ENCODE assay signal across 1 cellular context in the genomic region with DNA sequence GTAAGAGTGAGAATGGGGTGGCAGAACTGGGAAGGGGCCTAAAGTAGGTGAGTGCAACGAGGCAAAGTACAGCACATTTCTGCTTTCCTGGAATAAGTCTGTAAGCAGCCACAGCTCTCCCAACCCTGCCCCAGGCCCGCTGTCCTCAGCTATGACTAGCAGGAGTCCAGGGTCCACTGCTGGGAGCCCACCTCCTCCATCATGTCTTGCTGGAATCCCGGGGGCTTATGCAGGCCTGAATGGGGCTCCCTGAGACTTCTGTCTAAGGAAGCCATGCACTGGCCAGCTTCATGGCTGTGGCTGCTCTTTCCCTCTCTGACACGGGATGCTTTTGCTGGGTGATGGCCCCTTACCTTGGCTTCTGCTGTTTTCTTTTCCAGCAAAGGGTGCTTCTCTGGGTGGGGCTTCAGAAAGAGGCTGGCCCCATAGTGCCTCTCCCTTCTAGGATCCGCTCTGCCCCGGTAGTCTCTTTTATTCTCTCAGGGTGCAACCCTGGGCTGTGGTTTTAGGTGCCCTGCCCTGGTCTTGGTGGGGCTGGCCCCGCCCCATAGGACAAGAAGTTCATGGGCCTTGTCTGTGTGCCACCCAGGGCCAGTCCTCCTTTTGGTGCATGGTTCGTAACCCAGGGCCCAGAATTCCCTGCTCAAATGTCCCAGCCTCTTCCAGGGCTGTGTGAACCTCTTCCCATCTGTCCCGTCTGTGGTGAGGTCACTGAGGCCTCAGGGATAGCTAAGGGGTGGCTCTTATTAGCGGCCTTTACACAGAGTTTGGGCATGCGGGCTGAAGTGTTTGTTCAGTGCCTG.
A peak's percentile ranks its signal among the peaks of the same experiment; 100 is the strongest.
TF ChIP-seq lines count a peak whose summit lies in the region.

No MANE protein-coding gene starts in this region.

TF ChIP-seq in HepG2, 621 proteins besides CTCF, POLR2A, EP300 and RAD21 (continued from another document and continues in another):
- TF ChIP-seq, protein P1, sequence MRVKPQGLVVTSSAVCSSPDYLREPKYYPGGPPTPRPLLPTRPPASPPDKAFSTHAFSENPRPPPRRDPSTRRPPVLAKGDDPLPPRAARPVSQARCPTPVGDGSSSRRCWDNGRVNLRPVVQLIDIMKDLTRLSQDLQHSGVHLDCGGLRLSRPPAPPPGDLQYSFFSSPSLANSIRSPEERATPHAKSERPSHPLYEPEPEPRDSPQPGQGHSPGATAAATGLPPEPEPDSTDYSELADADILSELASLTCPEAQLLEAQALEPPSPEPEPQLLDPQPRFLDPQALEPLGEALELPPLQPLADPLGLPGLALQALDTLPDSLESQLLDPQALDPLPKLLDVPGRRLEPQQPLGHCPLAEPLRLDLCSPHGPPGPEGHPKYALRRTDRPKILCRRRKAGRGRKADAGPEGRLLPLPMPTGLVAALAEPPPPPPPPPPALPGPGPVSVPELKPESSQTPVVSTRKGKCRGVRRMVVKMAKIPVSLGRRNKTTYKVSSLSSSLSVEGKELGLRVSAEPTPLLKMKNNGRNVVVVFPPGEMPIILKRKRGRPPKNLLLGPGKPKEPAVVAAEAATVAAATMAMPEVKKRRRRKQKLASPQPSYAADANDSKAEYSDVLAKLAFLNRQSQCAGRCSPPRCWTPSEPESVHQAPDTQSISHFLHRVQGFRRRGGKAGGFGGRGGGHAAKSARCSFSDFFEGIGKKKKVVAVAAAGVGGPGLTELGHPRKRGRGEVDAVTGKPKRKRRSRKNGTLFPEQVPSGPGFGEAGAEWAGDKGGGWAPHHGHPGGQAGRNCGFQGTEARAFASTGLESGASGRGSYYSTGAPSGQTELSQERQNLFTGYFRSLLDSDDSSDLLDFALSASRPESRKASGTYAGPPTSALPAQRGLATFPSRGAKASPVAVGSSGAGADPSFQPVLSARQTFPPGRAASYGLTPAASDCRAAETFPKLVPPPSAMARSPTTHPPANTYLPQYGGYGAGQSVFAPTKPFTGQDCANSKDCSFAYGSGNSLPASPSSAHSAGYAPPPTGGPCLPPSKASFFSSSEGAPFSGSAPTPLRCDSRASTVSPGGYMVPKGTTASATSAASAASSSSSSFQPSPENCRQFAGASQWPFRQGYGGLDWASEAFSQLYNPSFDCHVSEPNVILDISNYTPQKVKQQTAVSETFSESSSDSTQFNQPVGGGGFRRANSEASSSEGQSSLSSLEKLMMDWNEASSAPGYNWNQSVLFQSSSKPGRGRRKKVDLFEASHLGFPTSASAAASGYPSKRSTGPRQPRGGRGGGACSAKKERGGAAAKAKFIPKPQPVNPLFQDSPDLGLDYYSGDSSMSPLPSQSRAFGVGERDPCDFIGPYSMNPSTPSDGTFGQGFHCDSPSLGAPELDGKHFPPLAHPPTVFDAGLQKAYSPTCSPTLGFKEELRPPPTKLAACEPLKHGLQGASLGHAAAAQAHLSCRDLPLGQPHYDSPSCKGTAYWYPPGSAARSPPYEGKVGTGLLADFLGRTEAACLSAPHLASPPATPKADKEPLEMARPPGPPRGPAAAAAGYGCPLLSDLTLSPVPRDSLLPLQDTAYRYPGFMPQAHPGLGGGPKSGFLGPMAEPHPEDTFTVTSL (CRISPR knock-in tag; IDR thresholded peaks at IDR 0.05; ENCODE audit: borderline replicate concordance) = peak; percentile 35; the same call in 1 of the 2 replicates
- no peak for TF ChIP-seq POLR2AphosphoS2 (IDR thresholded peaks at IDR 0.05; ENCODE audit: low read depth, low read length)
- TF ChIP-seq ZFP37 (CRISPR knock-in tag; IDR thresholded peaks at IDR 0.05; ENCODE audit: borderline replicate concordance) = 0 out of 2 replicates have a peak, but pooled peaks have one; percentile 15
- TF ChIP-seq ATF1 (CRISPR knock-in tag; IDR thresholded peaks at IDR 0.05) = 0 out of 2 replicates have a peak, but pooled peaks have one; percentile 17
- TF ChIP-seq ZNF24 (IDR thresholded peaks at IDR 0.05) = no peak
- TF ChIP-seq ZNF615 (CRISPR knock-in tag; IDR thresholded peaks at IDR 0.05; ENCODE audit: borderline replicate concordance) = no peak
- TF ChIP-seq, protein P2, sequence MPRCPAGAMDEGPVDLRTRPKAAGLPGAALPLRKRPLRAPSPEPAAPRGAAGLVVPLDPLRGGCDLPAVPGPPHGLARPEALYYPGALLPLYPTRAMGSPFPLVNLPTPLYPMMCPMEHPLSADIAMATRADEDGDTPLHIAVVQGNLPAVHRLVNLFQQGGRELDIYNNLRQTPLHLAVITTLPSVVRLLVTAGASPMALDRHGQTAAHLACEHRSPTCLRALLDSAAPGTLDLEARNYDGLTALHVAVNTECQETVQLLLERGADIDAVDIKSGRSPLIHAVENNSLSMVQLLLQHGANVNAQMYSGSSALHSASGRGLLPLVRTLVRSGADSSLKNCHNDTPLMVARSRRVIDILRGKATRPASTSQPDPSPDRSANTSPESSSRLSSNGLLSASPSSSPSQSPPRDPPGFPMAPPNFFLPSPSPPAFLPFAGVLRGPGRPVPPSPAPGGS (CRISPR knock-in tag; IDR thresholded peaks at IDR 0.05) = 0 out of 2 replicates have a peak, but pooled peaks have one; percentile 54
- TF ChIP-seq, protein P3, sequence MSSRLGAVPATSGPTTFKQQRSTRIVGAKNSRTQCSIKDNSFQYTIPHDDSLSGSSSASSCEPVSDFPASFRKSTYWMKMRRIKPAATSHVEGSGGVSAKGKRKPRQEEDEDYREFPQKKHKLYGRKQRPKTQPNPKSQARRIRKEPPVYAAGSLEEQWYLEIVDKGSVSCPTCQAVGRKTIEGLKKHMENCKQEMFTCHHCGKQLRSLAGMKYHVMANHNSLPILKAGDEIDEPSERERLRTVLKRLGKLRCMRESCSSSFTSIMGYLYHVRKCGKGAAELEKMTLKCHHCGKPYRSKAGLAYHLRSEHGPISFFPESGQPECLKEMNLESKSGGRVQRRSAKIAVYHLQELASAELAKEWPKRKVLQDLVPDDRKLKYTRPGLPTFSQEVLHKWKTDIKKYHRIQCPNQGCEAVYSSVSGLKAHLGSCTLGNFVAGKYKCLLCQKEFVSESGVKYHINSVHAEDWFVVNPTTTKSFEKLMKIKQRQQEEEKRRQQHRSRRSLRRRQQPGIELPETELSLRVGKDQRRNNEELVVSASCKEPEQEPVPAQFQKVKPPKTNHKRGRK (CRISPR knock-in tag; IDR thresholded peaks at IDR 0.05) = peak; percentile 30; the same call in 1 of the 2 replicates
- TF ChIP-seq DPF2 (CRISPR knock-in tag; IDR thresholded peaks at IDR 0.05; ENCODE audit: borderline replicate concordance, low read depth) = no peak
- TF ChIP-seq RXRB (CRISPR knock-in tag; IDR thresholded peaks at IDR 0.05; ENCODE audit: borderline replicate concordance) = no peak; the same call in 1 of the 2 replicates
- 0 out of 2 replicates have a peak, but pooled peaks have one; percentile 34 for TF ChIP-seq ARNTL (CRISPR knock-in tag; IDR thresholded peaks at IDR 0.05)
- TF ChIP-seq ZNF230 (CRISPR knock-in tag; IDR thresholded peaks at IDR 0.05) = peak; percentile 74; the same call in 1 of the 2 replicates
- peak; percentile 26; the same call in 1 of the 2 replicates for TF ChIP-seq CBFB (CRISPR knock-in tag; IDR thresholded peaks at IDR 0.05)
- peak; percentile 88 for TF ChIP-seq KDM2A (CRISPR knock-in tag; IDR thresholded peaks at IDR 0.05; ENCODE audit: borderline replicate concordance, low read depth)
- TF ChIP-seq STAT5B (CRISPR knock-in tag; IDR thresholded peaks at IDR 0.05) = no peak; the same call in 1 of the 2 replicates
- no peak for TF ChIP-seq DMAP1 (CRISPR knock-in tag; IDR thresholded peaks at IDR 0.05)
- no peak for TF ChIP-seq JUN (CRISPR knock-in tag; IDR thresholded peaks at IDR 0.05)
- TF ChIP-seq, protein P4, sequence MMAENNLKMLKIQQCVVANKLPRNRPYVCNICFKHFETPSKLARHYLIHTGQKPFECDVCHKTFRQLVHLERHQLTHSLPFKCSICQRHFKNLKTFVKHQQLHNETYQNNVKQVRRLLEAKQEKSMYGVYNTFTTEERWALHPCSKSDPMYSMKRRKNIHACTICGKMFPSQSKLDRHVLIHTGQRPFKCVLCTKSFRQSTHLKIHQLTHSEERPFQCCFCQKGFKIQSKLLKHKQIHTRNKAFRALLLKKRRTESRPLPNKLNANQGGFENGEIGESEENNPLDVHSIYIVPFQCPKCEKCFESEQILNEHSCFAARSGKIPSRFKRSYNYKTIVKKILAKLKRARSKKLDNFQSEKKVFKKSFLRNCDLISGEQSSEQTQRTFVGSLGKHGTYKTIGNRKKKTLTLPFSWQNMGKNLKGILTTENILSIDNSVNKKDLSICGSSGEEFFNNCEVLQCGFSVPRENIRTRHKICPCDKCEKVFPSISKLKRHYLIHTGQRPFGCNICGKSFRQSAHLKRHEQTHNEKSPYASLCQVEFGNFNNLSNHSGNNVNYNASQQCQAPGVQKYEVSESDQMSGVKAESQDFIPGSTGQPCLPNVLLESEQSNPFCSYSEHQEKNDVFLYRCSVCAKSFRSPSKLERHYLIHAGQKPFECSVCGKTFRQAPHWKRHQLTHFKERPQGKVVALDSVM (CRISPR knock-in tag; IDR thresholded peaks at IDR 0.05) = no peak
- TF ChIP-seq ZSCAN31 (CRISPR knock-in tag; IDR thresholded peaks at IDR 0.05; ENCODE audit: low read depth) = no peak
- TF ChIP-seq SRSF4 (IDR thresholded peaks at IDR 0.05; ENCODE audit: low read depth, low read length, poor library complexity, severe bottlenecking) = no peak
- peak; percentile 78; the same call in 1 of the 2 replicates for TF ChIP-seq ZNF891 (CRISPR knock-in tag; IDR thresholded peaks at IDR 0.05)
- no peak for TF ChIP-seq ZNF790 (CRISPR knock-in tag; IDR thresholded peaks at IDR 0.05; ENCODE audit: borderline replicate concordance)
- no peak for TF ChIP-seq GABPA (IDR thresholded peaks at IDR 0.05; ENCODE audit: low read depth, low read length)
- no peak for TF ChIP-seq GABPA (CRISPR knock-in tag; IDR thresholded peaks at IDR 0.05; ENCODE audit: low read depth)
- TF ChIP-seq CBX1 (IDR thresholded peaks at IDR 0.05; ENCODE audit: low read depth) = no peak
- peak; percentile 79; the same call in 1 of the 2 replicates for TF ChIP-seq MTA1 (CRISPR knock-in tag; IDR thresholded peaks at IDR 0.05; ENCODE audit: borderline replicate concordance)
- peak; percentile 64 for TF ChIP-seq TEAD3 (CRISPR knock-in tag; optimal IDR thresholded peaks at IDR 0.05; ENCODE audit: borderline replicate concordance)
- TF ChIP-seq ASH2L (IDR thresholded peaks at IDR 0.05; ENCODE audit: insufficient read length, low read depth, low read length) = peak; percentile 22
- TF ChIP-seq, protein P5, sequence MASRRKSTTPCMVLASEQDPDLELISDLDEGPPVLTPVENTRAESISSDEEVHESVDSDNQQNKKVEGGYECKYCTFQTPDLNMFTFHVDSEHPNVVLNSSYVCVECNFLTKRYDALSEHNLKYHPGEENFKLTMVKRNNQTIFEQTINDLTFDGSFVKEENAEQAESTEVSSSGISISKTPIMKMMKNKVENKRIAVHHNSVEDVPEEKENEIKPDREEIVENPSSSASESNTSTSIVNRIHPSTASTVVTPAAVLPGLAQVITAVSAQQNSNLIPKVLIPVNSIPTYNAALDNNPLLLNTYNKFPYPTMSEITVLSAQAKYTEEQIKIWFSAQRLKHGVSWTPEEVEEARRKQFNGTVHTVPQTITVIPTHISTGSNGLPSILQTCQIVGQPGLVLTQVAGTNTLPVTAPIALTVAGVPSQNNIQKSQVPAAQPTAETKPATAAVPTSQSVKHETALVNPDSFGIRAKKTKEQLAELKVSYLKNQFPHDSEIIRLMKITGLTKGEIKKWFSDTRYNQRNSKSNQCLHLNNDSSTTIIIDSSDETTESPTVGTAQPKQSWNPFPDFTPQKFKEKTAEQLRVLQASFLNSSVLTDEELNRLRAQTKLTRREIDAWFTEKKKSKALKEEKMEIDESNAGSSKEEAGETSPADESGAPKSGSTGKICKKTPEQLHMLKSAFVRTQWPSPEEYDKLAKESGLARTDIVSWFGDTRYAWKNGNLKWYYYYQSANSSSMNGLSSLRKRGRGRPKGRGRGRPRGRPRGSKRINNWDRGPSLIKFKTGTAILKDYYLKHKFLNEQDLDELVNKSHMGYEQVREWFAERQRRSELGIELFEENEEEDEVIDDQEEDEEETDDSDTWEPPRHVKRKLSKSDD (CRISPR knock-in tag; IDR thresholded peaks at IDR 0.05; ENCODE audit: low read depth) = no peak
- TF ChIP-seq ZKSCAN5 (CRISPR knock-in tag; IDR thresholded peaks at IDR 0.05) = no peak
- TF ChIP-seq MED13 (CRISPR knock-in tag; IDR thresholded peaks at IDR 0.05) = no peak
- TF ChIP-seq, protein P6, sequence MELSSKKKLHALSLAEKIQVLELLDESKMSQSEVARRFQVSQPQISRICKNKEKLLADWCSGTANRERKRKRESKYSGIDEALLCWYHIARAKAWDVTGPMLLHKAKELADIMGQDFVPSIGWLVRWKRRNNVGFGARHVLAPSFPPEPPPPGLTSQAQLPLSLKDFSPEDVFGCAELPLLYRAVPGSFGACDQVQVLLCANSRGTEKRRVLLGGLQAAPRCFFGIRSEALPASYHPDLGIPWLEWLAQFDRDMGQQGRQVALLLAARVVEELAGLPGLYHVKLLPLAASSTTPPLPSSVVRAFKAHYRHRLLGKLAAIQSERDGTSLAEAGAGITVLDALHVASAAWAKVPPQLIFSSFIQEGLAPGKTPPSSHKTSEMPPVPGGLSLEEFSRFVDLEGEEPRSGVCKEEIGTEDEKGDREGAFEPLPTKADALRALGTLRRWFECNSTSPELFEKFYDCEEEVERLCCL (CRISPR knock-in tag; IDR thresholded peaks at IDR 0.05; ENCODE audit: borderline replicate concordance) = no peak
- TF ChIP-seq, protein P7, sequence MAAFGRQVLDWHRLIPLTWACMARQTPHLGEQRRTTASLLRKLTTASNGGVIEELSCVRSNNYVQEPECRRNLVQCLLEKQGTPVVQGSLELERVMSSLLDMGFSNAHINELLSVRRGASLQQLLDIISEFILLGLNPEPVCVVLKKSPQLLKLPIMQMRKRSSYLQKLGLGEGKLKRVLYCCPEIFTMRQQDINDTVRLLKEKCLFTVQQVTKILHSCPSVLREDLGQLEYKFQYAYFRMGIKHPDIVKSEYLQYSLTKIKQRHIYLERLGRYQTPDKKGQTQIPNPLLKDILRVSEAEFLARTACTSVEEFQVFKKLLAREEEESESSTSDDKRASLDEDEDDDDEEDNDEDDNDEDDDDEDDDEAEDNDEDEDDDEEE (CRISPR knock-in tag; IDR thresholded peaks at IDR 0.05) = peak; percentile 59; the same call in 1 of the 2 replicates
- TF ChIP-seq, protein P8, sequence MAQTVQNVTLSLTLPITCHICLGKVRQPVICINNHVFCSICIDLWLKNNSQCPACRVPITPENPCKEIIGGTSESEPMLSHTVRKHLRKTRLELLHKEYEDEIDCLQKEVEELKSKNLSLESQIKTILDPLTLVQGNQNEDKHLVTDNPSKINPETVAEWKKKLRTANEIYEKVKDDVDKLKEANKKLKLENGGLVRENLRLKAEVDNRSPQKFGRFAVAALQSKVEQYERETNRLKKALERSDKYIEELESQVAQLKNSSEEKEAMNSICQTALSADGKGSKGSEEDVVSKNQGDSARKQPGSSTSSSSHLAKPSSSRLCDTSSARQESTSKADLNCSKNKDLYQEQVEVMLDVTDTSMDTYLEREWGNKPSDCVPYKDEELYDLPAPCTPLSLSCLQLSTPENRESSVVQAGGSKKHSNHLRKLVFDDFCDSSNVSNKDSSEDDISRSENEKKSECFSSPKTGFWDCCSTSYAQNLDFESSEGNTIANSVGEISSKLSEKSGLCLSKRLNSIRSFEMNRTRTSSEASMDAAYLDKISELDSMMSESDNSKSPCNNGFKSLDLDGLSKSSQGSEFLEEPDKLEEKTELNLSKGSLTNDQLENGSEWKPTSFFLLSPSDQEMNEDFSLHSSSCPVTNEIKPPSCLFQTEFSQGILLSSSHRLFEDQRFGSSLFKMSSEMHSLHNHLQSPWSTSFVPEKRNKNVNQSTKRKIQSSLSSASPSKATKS (CRISPR knock-in tag; IDR thresholded peaks at IDR 0.05) = peak; percentile 57; the same call in 1 of the 2 replicates
- no peak for TF ChIP-seq HOXA5 (CRISPR knock-in tag; IDR thresholded peaks at IDR 0.05)
- no peak for TF ChIP-seq ZNF674 (CRISPR knock-in tag; IDR thresholded peaks at IDR 0.05; ENCODE audit: low read depth)
- TF ChIP-seq ZNF773 (CRISPR knock-in tag; IDR thresholded peaks at IDR 0.05; ENCODE audit: borderline replicate concordance) = no peak
- no peak for TF ChIP-seq ZFP41 (CRISPR knock-in tag; IDR thresholded peaks at IDR 0.05; ENCODE audit: borderline replicate concordance)
- TF ChIP-seq ZNF619 (CRISPR knock-in tag; IDR thresholded peaks at IDR 0.05) = peak; percentile 91
- TF ChIP-seq ZNF788 (CRISPR knock-in tag; IDR thresholded peaks at IDR 0.05; ENCODE audit: borderline replicate concordance) = no peak
- TF ChIP-seq PCBP1 (IDR thresholded peaks at IDR 0.05; ENCODE audit: borderline replicate concordance, low read depth, low read length) = no peak
